ENCODE assay signal across 9 cellular contexts in genomic region chr5:6729400-6730310, GRCh38. TPM values are rescaled to one million over a fixed set of nuclear protein-coding genes. Genes with fewer than 3 reads are reported as not detected.
DNase-seq lines count a peak whose midpoint lies in the region; ATAC-seq and TF ChIP-seq lines count a peak whose summit lies in the region.
"Had no signal": no experiment of that assay in that cellular context is flagged by ENCODE, and none has a peak within 500 bp of the region (broad histone marks: within the 10 kb centered on the region; RNA-seq: fewer than 3 reads in every experiment).

No MANE protein-coding gene starts in this region.

- no peaks in the 10 kb centered on the region for H3K27me3 Mint-ChIP-seq in naive B cell

- peak overlapping the region; percentile 87 for H3K4me2 ChIP-seq in DOHH2 (ENCODE audit: low read length)

- H3K4me3 Mint-ChIP-seq in naive B cell, result peak overlapping the region in 3 of 8 donors; percentile 25 to 70 (median 39)

- peaks cover 73% of the 10 kb centered on the region for H4K20me1 ChIP-seq in DOHH2 (ENCODE audit: control insufficient read depth, insufficient read depth, low read depth, low read length)

- no peaks in the 10 kb centered on the region for H3K9me2 ChIP-seq in DOHH2 (replicated peaks; ENCODE audit: control insufficient read depth, low read length)

- H3K36me3 ChIP-seq in DOHH2 (ENCODE audit: control insufficient read depth, low read length), result peaks cover 75% of the 10 kb centered on the region
- no peaks in the 10 kb centered on the region for H3K36me3 ChIP-seq in thyroid gland

- H3K27me3 ChIP-seq in DOHH2 (ENCODE audit: control insufficient read depth, low read length) (no peaks in the 10 kb centered on the region), thyroid gland (no peaks in the 10 kb centered on the region)
- H3K27me3 ChIP-seq: SJSA1 had no signal

- no peaks in the 10 kb centered on the region for H3K9me3 Mint-ChIP-seq in naive B cell

- H3K27ac ChIP-seq in DOHH2 (ENCODE audit: low read depth, low read length) (peak overlapping the region; percentile 76; the same call in 1 of the 2 replicates), thyroid gland (no peak overlapping the region)
- H3K27ac ChIP-seq: SJSA1 had no signal

- peaks cover 100% of the 10 kb centered on the region for H3K79me2 ChIP-seq in DOHH2 (ENCODE audit: control insufficient read depth, low read length)

- ATAC-seq in HG03469 (IDR thresholded peaks at IDR 0.05; ENCODE audit: unreplicated experiment) (peak; percentile 23), naive B cell (ENCODE audit: low read depth in 2 of 2) (peak; percentile 32 to 40), HG03442 (IDR thresholded peaks at IDR 0.05; ENCODE audit: unreplicated experiment) (no peak), GM19328 (IDR thresholded peaks at IDR 0.05; ENCODE audit: unreplicated experiment) (no peak)

- intact Hi-C loops in thyroid gland (cut with DNase I), result no loop called here

- peak; percentile 51 to 64 for DNase-seq in activated CD4-positive, alpha-beta T cell treated with anti-CD3 and anti-CD28 coated beads, Interleukin-2, amount 50 U/mL, for 48 hours
- DNase-seq in naive B cell (no peak), thyroid gland (no peak), NK-92 (lab: John Stamatoyannopoulos, UW; ENCODE audit: unreplicated experiment) (no peak)

- H3K9me3 ChIP-seq in DOHH2 (ENCODE audit: control insufficient read depth, insufficient read depth, low read length) (no peaks in the 10 kb centered on the region), thyroid gland (no peaks in the 10 kb centered on the region)
- H3K9me3 ChIP-seq: SJSA1 had no signal

- WGBS in thyroid gland, 2 donors, result 78 to 89% methylated on average over 11 to 12 of the region's 12 CpGs

- H3K4me1 Mint-ChIP-seq in naive B cell, result peaks cover 52 to 87% (median 70%) of the 10 kb centered on the region in 3 donors

- H3K4me1 ChIP-seq in DOHH2 (ENCODE audit: control insufficient read depth, low read length) (peaks cover 76% of the 10 kb centered on the region), thyroid gland (peaks cover 9 to 30% of the 10 kb centered on the region in 2 donors)

- TF ChIP-seq CTCF in DOHH2 (IDR thresholded peaks at IDR 0.05; ENCODE audit: low read depth, low read length, poor library complexity, severe bottlenecking) (no peak), thyroid gland (IDR thresholded peaks at IDR 0.05) (no peak)

- H3F3A ChIP-seq in DOHH2 (ENCODE audit: control insufficient read depth, insufficient read depth), result peaks cover 6% of the 10 kb centered on the region; the same call in 1 of the 2 replicates

- TF ChIP-seq POLR2A in thyroid gland (IDR thresholded peaks at IDR 0.05), result no peak

- H3K27ac Mint-ChIP-seq in naive B cell, result peak overlapping the region in 3 of 6 donors; percentile 57 to 80 (median 62)

- no peak overlapping the region for H3K4me3 ChIP-seq in DOHH2 (ENCODE audit: low read length)
- no peak overlapping the region for H3K4me3 ChIP-seq in thyroid gland (replicated peaks in 1 of 3)
- H3K4me3 ChIP-seq: SJSA1 had no signal

- H3K36me3 Mint-ChIP-seq in naive B cell, result peaks cover 0 to under 1% of the 10 kb centered on the region in 2 donors

RNA-seq across cellular contexts. Expression of gene TENT4A, which starts 16.4 kb away (rescaled TPM):
- polyA plus RNA-seq in naive B cell (ENCODE audit: low read depth in 6 of 6), result 1 to 10 TPM in 3 of 6 donors, under 1 TPM in 3; 0.04 to 2.0 (median 0.96) TPM
- 10 to 100 TPM; 19.8 to 41.2 (median 29.4) TPM for total RNA-seq in thyroid gland

Comparison
In these comparisons a context has a peak if more than half of its experiments do, and no peak if none do; other contexts are left out.
1. ATAC-seq: peak in HG03469 (single experiment) and naive B cell (2 of 2); none in HG03442 (single experiment) and GM19328 (single experiment).
2. DNase-seq: peak in activated CD4-positive, alpha-beta T cell treated with anti-CD3 and anti-CD28 coated beads, Interleukin-2, amount 50 U/mL, for 48 hours (2 of 2); none in naive B cell (single experiment), thyroid gland (0 of 2) and NK-92 (single experiment).